Comparison of ENCODE assay signal across 22 cellular contexts in the genomic region with DNA sequence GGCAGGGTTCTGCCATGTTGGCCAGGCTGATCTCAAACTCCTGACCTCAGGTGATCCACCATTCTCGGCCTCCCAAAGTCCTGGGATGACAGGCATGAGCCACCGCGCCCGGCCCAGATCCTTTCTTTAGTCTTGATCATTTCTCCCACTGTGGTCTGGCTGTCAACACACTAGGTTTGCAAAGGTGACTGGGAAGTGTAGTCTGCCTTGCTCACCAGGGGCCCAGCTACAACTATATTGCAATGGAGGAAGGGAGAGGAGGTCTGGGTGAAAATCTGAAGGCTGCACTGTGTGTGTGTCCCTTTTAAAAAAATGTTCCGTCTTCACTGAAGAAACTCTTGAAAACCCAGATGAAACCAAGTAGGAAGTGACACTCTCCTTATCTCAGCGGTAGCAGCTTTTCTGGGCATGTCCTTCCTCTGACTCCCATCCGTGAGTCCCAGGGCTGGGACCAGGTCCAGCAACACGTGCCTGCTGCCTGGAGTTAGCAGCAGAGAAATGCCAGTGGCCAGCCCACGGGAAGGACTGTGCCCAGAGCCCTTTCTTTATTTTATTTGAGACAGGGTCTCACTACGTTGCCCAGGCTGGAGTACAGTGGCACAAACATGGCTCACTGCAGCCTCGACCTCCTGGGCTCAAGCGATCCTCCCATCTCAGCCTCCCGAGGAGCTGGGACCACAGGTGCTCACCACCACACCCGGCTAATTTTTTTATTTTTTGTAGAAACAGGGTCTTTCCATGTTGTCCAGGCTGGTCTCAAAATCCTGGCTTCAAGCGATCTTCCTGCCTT. TPM values are rescaled to one million over a fixed set of nuclear protein-coding genes. Genes with fewer than 3 reads are reported as not detected.
DNase-seq lines count a peak whose midpoint lies in the region; ATAC-seq, FAIRE-seq and TF ChIP-seq lines count a peak whose summit lies in the region.
"Had no signal": no experiment of that assay in that cellular context is flagged by ENCODE, and none has a peak within 500 bp of the region (broad histone marks: within the 10 kb centered on the region; RNA-seq: fewer than 3 reads in every experiment).

No MANE protein-coding gene starts in this region.

- in situ Hi-C loops in HepG2 (cut with HindIII; ENCODE audit: extremely low pct_ligation_motif_present, low pct_unique_long_range_greater_than_20kb), result no loop called here

- H3K4me1 ChIP-seq in liver (ENCODE audit: control insufficient read depth in 4 of 4, insufficient read depth in 4 of 4, low read length in 3 of 4), result no peaks in the 10 kb centered on the region
- H3K4me1 ChIP-seq in HepG2 (ENCODE audit: insufficient read depth, low read length), result no peaks in the 10 kb centered on the region
- H3K4me1 ChIP-seq in adrenal gland (replicated peaks in 1 of 2), result no peaks in the 10 kb centered on the region
- peaks cover 12% of the 10 kb centered on the region for H3K4me1 ChIP-seq in left ventricle myocardium inferior
- H3K4me1 ChIP-seq: SJCRH30, upper lobe of left lung had no signal

- CTCF ChIA-PET in HepG2 (lab: Yijun Ruan, JAX; ENCODE audit: low intra/inter-chr PET ratio, low total read pairs), result no interaction called here

- no peak overlapping the region for H3K9ac ChIP-seq in liver (ENCODE audit: low read depth in 1 of 2, low read length in 2 of 2)
- H3K9ac ChIP-seq in HepG2 (ENCODE audit: insufficient read depth, low read depth, low read length), result no peak overlapping the region

- no TSS peak for BruUV-seq in HepG2 (replicated peaks; lab: Mats Ljungman, UMichigan)

- TF ChIP-seq EP300 in HepG2 (IDR thresholded peaks at IDR 0.05; ENCODE audit: low read depth in 2 of 2, low read length in 2 of 2) (no peak), HepG2 (CRISPR knock-in tag; IDR thresholded peaks at IDR 0.05; ENCODE audit: borderline replicate concordance) (no peak)

- no peaks in the 10 kb centered on the region for H4K20me1 ChIP-seq in HepG2 (ENCODE audit: insufficient read depth, low read length)

- POLR2A ChIA-PET in HepG2 (lab: Yijun Ruan, JAX), result no interaction called here

- TF ChIP-seq RAD21 in liver (IDR thresholded peaks at IDR 0.05), result no peak
- no peak for TF ChIP-seq RAD21 in HepG2 (CRISPR knock-in tag; IDR thresholded peaks at IDR 0.05)

- H3K9me3 ChIP-seq in liver (ENCODE audit: control insufficient read depth in 4 of 4, low read length in 3 of 4), result peaks cover 0 to 7% (median 5%) of the 10 kb centered on the region in 4 donors
- H3K9me3 ChIP-seq in HepG2 (ENCODE audit: low read length), result peaks cover 17% of the 10 kb centered on the region
- H3K9me3 ChIP-seq in adrenal gland (replicated peaks in 1 of 3), result peaks cover 0 to 9% (median 0%) of the 10 kb centered on the region in 3 donors
- H3K9me3 ChIP-seq in left ventricle myocardium inferior (replicated peaks), result peaks cover 24% of the 10 kb centered on the region
- H3K9me3 ChIP-seq: SJCRH30 had no signal

- H3K27ac ChIP-seq in liver (ENCODE audit: low read depth in 1 of 2, low read length in 2 of 2) (no peak overlapping the region), HepG2 (ENCODE audit: extremely low read length, insufficient read depth, low read length) (no peak overlapping the region), adrenal gland (no peak overlapping the region), left ventricle myocardium inferior (replicated peaks) (peak overlapping the region; percentile 66)
- H3K27ac ChIP-seq: SJCRH30, upper lobe of left lung had no signal

- H3K79me2 ChIP-seq in HepG2 (ENCODE audit: insufficient read depth, low read length), result no peaks in the 10 kb centered on the region

- H3K4me3 ChIP-seq in liver (ENCODE audit: low read depth in 1 of 3, low read length in 3 of 3) (no peak overlapping the region), HepG2 (replicated peaks in 1 of 3; ENCODE audit: insufficient read depth in 1 of 3, low read depth in 2 of 3, low read length in 3 of 3) (no peak overlapping the region), adrenal gland (no peak overlapping the region), left ventricle myocardium inferior (no peak overlapping the region)
- H3K4me3 ChIP-seq: SJCRH30, upper lobe of left lung had no signal

- no peak for ATAC-seq in HepG2
- no peak for ATAC-seq in HG02884 (IDR thresholded peaks at IDR 0.05; ENCODE audit: unreplicated experiment)
- ATAC-seq: natural killer cell treated with Interleukin-12 subunit alpha and Interleukin-12 subunit beta and Interleukin-15 and Interleukin-18, amount 100 ng/mL, for 72 hours had no signal

- H3K4me2 ChIP-seq in HepG2 (ENCODE audit: low read depth, low read length), result no peak overlapping the region

- no peaks in the 10 kb centered on the region for H3K36me3 ChIP-seq in liver (ENCODE audit: control insufficient read depth in 4 of 4, insufficient read depth in 3 of 4, low read depth in 1 of 4, low read length in 3 of 4)
- no peaks in the 10 kb centered on the region for H3K36me3 ChIP-seq in HepG2 (replicated peaks in 1 of 2; ENCODE audit: control insufficient read depth in 1 of 2, insufficient read depth in 2 of 2, low read length in 2 of 2)
- H3K36me3 ChIP-seq in adrenal gland (replicated peaks in 1 of 2), result no peaks in the 10 kb centered on the region
- no peaks in the 10 kb centered on the region for H3K36me3 ChIP-seq in left ventricle myocardium inferior
- H3K36me3 ChIP-seq: SJCRH30, upper lobe of left lung had no signal

- intact Hi-C loops in HepG2 (cut with micrococcal nuclease; ENCODE audit: unreplicated experiment) (loop anchor here (10.0 kb wide), 1 partner anchor 187 kb away; no protein-coding TSS in a partner anchor), adrenal gland (cut with DNase I) (loop anchor here in 1 of 2 donors (10.0 kb wide), 1 partner anchor 47 kb away; no protein-coding TSS in a partner anchor), left ventricle myocardium inferior (cut with micrococcal nuclease) (loop anchor here (10.0 kb wide), 2 partner anchors 47 to 187 kb away; no protein-coding TSS in a partner anchor)

- WGBS in liver, result 63% methylated on average over 15 of the region's 15 CpGs
- 40% methylated on average over 15 of the region's 15 CpGs for whole genome bisulfite sequencing in HepG2 (ENCODE audit: low lambda C conversion rate)
- 57 to 65% (median 61%) methylated on average over 15 of the region's 15 CpGs for WGBS in adrenal gland, 4 donors

- no peak for TF ChIP-seq POLR2A in HepG2 (IDR thresholded peaks at IDR 0.05; ENCODE audit: insufficient read depth in 1 of 2, low read depth in 2 of 2, low read length in 2 of 2)
- TF ChIP-seq POLR2A in adrenal gland (IDR thresholded peaks at IDR 0.05), result no peak

- TF ChIP-seq CTCF in liver (IDR thresholded peaks at IDR 0.05; ENCODE audit: low read depth, low read length, missing input control), result no peak
- TF ChIP-seq CTCF in HepG2 (CRISPR knock-in tag; IDR thresholded peaks at IDR 0.05), result no peak
- no peak for TF ChIP-seq CTCF in adrenal gland (IDR thresholded peaks at IDR 0.05)
- no peak for TF ChIP-seq CTCF in left ventricle myocardium inferior (IDR thresholded peaks at IDR 0.05; ENCODE audit: borderline replicate concordance)

- FAIRE-seq in HepG2 (lab: Jason Lieb, UNC), result no peak
- FAIRE-seq: islet of Langerhans had no signal

- no peak overlapping the region for H2AFZ ChIP-seq in HepG2 (ENCODE audit: low read length)

- DNase-seq in HepG2 (ENCODE audit: low spot score) (no peak), adrenal gland (peak; percentile 35 to 78 (median 66)), left ventricle myocardium inferior (peak; percentile 68), SK-N-DZ (ENCODE audit: low spot score) (no peak), NCI-H2196 treated with DMSO at 0.1 percent for 48 hours (lab: John Stamatoyannopoulos, UW; ENCODE audit: unreplicated experiment) (no peak), NCI-H1417 (lab: John Stamatoyannopoulos, UW) (no peak)
- DNase-seq: activated naive CD4-positive, alpha-beta T cell treated with anti-CD3 and anti-CD28 coated beads, Interleukin-2, amount 50 U/mL, for 16 hours; activated T-cell treated with anti-CD3 and anti-CD28 coated beads, Interleukin-2, amount 50 U/mL, for 1 hour; DMS153; NCI-H446 treated with DMSO at 0.1 percent for 48 hours; SJCRH30; stimulated activated naive CD4-positive, alpha-beta T cell treated with Interleukin-2 at 50 U/mL for 16 hours; upper lobe of left lung had no signal

- H3K27me3 ChIP-seq in liver (ENCODE audit: control insufficient read depth in 4 of 4, insufficient read depth in 4 of 4, low read length in 3 of 4) (peaks cover 0 to 7% (median 0%) of the 10 kb centered on the region in 4 donors), HepG2 (ENCODE audit: control insufficient read depth in 1 of 2, insufficient read depth in 2 of 2, low read length in 2 of 2) (peaks cover 0 to 18% of the 10 kb centered on the region in 2 experiments; a peak in 2 of 5 replicates), adrenal gland (peaks cover 4% of the 10 kb centered on the region), left ventricle myocardium inferior (ENCODE audit: low read depth) (no peaks in the 10 kb centered on the region)
- H3K27me3 ChIP-seq: upper lobe of left lung had no signal

RNA-seq across cellular contexts. Expression of a gene that starts 17.8 kb away (rescaled TPM):
- 1 to 10 TPM in 1 of 2 donors, under 1 TPM in 1; 0.70 to 2.1 TPM for total RNA-seq in liver
- under 1 TPM; 0.42 to 0.96 TPM for polyA plus RNA-seq in liver
- not detected in 2 replicates for total RNA-seq in HepG2 (2016; rRNA removed; fragmentation: Illumina TruSeq; extraction: Trizol)
- total RNA-seq in HepG2 (2016; cell fraction: cytosol; rRNA removed; fragmentation: Illumina TruSeq; extraction: Trizol; ENCODE audit: low read depth), result not detected in 2 replicates
- not detected in 2 replicates for total RNA-seq in HepG2 (2016; cell fraction: insoluble cytoplasmic fraction; rRNA removed; fragmentation: Illumina TruSeq; extraction: Trizol)
- total RNA-seq in HepG2 (2016; cell fraction: membrane; rRNA removed; fragmentation: Illumina TruSeq; extraction: Trizol), result not detected in 2 replicates
- total RNA-seq in HepG2 (2016; cell fraction: nucleus; rRNA removed; fragmentation: Illumina TruSeq; extraction: Trizol), result not detected in 2 replicates
- not detected in 2 replicates for polyA plus RNA-seq in HepG2 (2011; rRNA removed)
- polyA plus RNA-seq in HepG2 (2011; cell fraction: cytosol; rRNA removed), result not detected in 2 replicates
- not detected in 2 replicates for polyA plus RNA-seq in HepG2 (2011; cell fraction: nucleus; rRNA removed)
- polyA plus RNA-seq in HepG2 (2012), result not detected in 2 replicates
- polyA plus RNA-seq in HepG2 (2016; cell fraction: cytosol; fragmentation: Illumina TruSeq; extraction: Trizol; ENCODE audit: low read depth), result not detected in 2 replicates
- polyA plus RNA-seq in HepG2 (2016; cell fraction: insoluble cytoplasmic fraction; fragmentation: Illumina TruSeq; extraction: Trizol; ENCODE audit: low read depth), result not detected in 2 replicates
- not detected in 2 replicates for polyA plus RNA-seq in HepG2 (2016; cell fraction: membrane; fragmentation: Illumina TruSeq; extraction: Trizol; ENCODE audit: low read depth)
- not detected in 2 replicates for polyA plus RNA-seq in HepG2 (2016; cell fraction: nucleus; fragmentation: Illumina TruSeq; extraction: Trizol; ENCODE audit: insufficient read depth, low read depth)
- not detected in 2 replicates for polyA minus RNA-seq in HepG2 (2011; rRNA and poly(A)+ RNA removed; ENCODE audit: low replicate concordance)
- not detected in 2 replicates for polyA minus RNA-seq in HepG2 (2011; cell fraction: cytosol; rRNA and poly(A)+ RNA removed)
- polyA minus RNA-seq in HepG2 (2011; cell fraction: nucleus; rRNA and poly(A)+ RNA removed), result not detected in 2 replicates
- total RNA-seq in adrenal gland, result under 1 TPM in 7 of 8 donors, not detected in 1; 0.14 to 0.69 (median 0.29) TPM
- polyA plus RNA-seq in adrenal gland, result 1 to 10 TPM in 1 of 3 donors, under 1 TPM in 1, not detected in 1; 0.64 to 1.7 TPM
- total RNA-seq in left ventricle myocardium inferior, result 0.08 TPM
- polyA plus RNA-seq in SK-N-DZ (2014; cell fraction: cytosol; rRNA removed), result 0.07 and 0.22 TPM in 2 replicates
- 1.0 and 1.2 TPM in 2 replicates for polyA plus RNA-seq in SK-N-DZ (2014; cell fraction: nucleus; rRNA removed)
- total RNA-seq: A673, epithelial cell of proximal tubule, SJCRH30 had no signal
- polyA plus RNA-seq: CD14-positive monocyte had no signal

RNA-seq across cellular contexts. Expression of a gene that starts 34.1 kb away (rescaled TPM):
- not detected for total RNA-seq in liver
- not detected for polyA plus RNA-seq in liver
- total RNA-seq in HepG2 (2016; rRNA removed; fragmentation: Illumina TruSeq; extraction: Trizol), result not detected in 2 replicates
- not detected in 2 replicates for total RNA-seq in HepG2 (2016; cell fraction: cytosol; rRNA removed; fragmentation: Illumina TruSeq; extraction: Trizol; ENCODE audit: low read depth)
- total RNA-seq in HepG2 (2016; cell fraction: insoluble cytoplasmic fraction; rRNA removed; fragmentation: Illumina TruSeq; extraction: Trizol), result not detected in 2 replicates
- total RNA-seq in HepG2 (2016; cell fraction: membrane; rRNA removed; fragmentation: Illumina TruSeq; extraction: Trizol), result not detected in 2 replicates
- not detected in 2 replicates for total RNA-seq in HepG2 (2016; cell fraction: nucleus; rRNA removed; fragmentation: Illumina TruSeq; extraction: Trizol)
- polyA plus RNA-seq in HepG2 (2011; rRNA removed), result not detected in 2 replicates
- polyA plus RNA-seq in HepG2 (2011; cell fraction: cytosol; rRNA removed), result not detected in 2 replicates
- polyA plus RNA-seq in HepG2 (2011; cell fraction: nucleus; rRNA removed), result not detected in 2 replicates
- not detected in 2 replicates for polyA plus RNA-seq in HepG2 (2012)
- not detected in 2 replicates for polyA plus RNA-seq in HepG2 (2016; cell fraction: cytosol; fragmentation: Illumina TruSeq; extraction: Trizol; ENCODE audit: low read depth)
- not detected in 2 replicates for polyA plus RNA-seq in HepG2 (2016; cell fraction: insoluble cytoplasmic fraction; fragmentation: Illumina TruSeq; extraction: Trizol; ENCODE audit: low read depth)
- not detected in 2 replicates for polyA plus RNA-seq in HepG2 (2016; cell fraction: membrane; fragmentation: Illumina TruSeq; extraction: Trizol; ENCODE audit: low read depth)
- polyA plus RNA-seq in HepG2 (2016; cell fraction: nucleus; fragmentation: Illumina TruSeq; extraction: Trizol; ENCODE audit: insufficient read depth, low read depth), result not detected in 2 replicates
- polyA minus RNA-seq in HepG2 (2011; rRNA and poly(A)+ RNA removed; ENCODE audit: low replicate concordance), result not detected in 2 replicates
- polyA minus RNA-seq in HepG2 (2011; cell fraction: cytosol; rRNA and poly(A)+ RNA removed), result not detected in 2 replicates
- polyA minus RNA-seq in HepG2 (2011; cell fraction: nucleus; rRNA and poly(A)+ RNA removed), result not detected in 2 replicates
- under 1 TPM in 1 of 8 donors, not detected in 7; 0.14 TPM for total RNA-seq in adrenal gland
- under 1 TPM in 1 of 3 donors, not detected in 2; 0.26 TPM for polyA plus RNA-seq in adrenal gland
- not detected for total RNA-seq in left ventricle myocardium inferior
- not detected in 2 replicates for polyA plus RNA-seq in SK-N-DZ (2014; cell fraction: cytosol; rRNA removed)
- not detected in 2 replicates for polyA plus RNA-seq in SK-N-DZ (2014; cell fraction: nucleus; rRNA removed)
- total RNA-seq: A673; epithelial cell of proximal tubule; mesenteric fat pad; natural killer cell treated with Interleukin-12 subunit alpha and Interleukin-12 subunit beta and Interleukin-15 and Interleukin-18, amount 100 ng/mL, for 72 hours; posterior vena cava; SJCRH30 had no signal
- polyA plus RNA-seq: CD14-positive monocyte had no signal

RNA-seq across cellular contexts. Expression of a gene that starts 53.5 kb away (rescaled TPM):
- not detected for total RNA-seq in liver
- polyA plus RNA-seq in liver, result not detected
- not detected in 2 replicates for total RNA-seq in HepG2 (2016; rRNA removed; fragmentation: Illumina TruSeq; extraction: Trizol)
- not detected in 2 replicates for total RNA-seq in HepG2 (2016; cell fraction: cytosol; rRNA removed; fragmentation: Illumina TruSeq; extraction: Trizol; ENCODE audit: low read depth)
- total RNA-seq in HepG2 (2016; cell fraction: insoluble cytoplasmic fraction; rRNA removed; fragmentation: Illumina TruSeq; extraction: Trizol), result not detected in 2 replicates
- not detected in 2 replicates for total RNA-seq in HepG2 (2016; cell fraction: membrane; rRNA removed; fragmentation: Illumina TruSeq; extraction: Trizol)
- not detected in 2 replicates for total RNA-seq in HepG2 (2016; cell fraction: nucleus; rRNA removed; fragmentation: Illumina TruSeq; extraction: Trizol)
- polyA plus RNA-seq in HepG2 (2011; rRNA removed), result not detected in 2 replicates
- polyA plus RNA-seq in HepG2 (2011; cell fraction: cytosol; rRNA removed), result not detected in 2 replicates
- polyA plus RNA-seq in HepG2 (2011; cell fraction: nucleus; rRNA removed), result 0.09 TPM in 1 of 2 replicates, not detected in the other
- not detected in 2 replicates for polyA plus RNA-seq in HepG2 (2012)
- not detected in 2 replicates for polyA plus RNA-seq in HepG2 (2016; cell fraction: cytosol; fragmentation: Illumina TruSeq; extraction: Trizol; ENCODE audit: low read depth)
- not detected in 2 replicates for polyA plus RNA-seq in HepG2 (2016; cell fraction: insoluble cytoplasmic fraction; fragmentation: Illumina TruSeq; extraction: Trizol; ENCODE audit: low read depth)
- not detected in 2 replicates for polyA plus RNA-seq in HepG2 (2016; cell fraction: membrane; fragmentation: Illumina TruSeq; extraction: Trizol; ENCODE audit: low read depth)
- polyA plus RNA-seq in HepG2 (2016; cell fraction: nucleus; fragmentation: Illumina TruSeq; extraction: Trizol; ENCODE audit: insufficient read depth, low read depth), result not detected in 2 replicates
- polyA minus RNA-seq in HepG2 (2011; rRNA and poly(A)+ RNA removed; ENCODE audit: low replicate concordance), result not detected in 2 replicates
- not detected in 2 replicates for polyA minus RNA-seq in HepG2 (2011; cell fraction: cytosol; rRNA and poly(A)+ RNA removed)
- not detected in 2 replicates for polyA minus RNA-seq in HepG2 (2011; cell fraction: nucleus; rRNA and poly(A)+ RNA removed)
- 1 to 10 TPM in 2 of 8 donors, under 1 TPM in 2, not detected in 4; 0.11 to 1.1 (median 0.87) TPM for total RNA-seq in adrenal gland
- polyA plus RNA-seq in adrenal gland, result under 1 TPM; 0.10 to 0.72 (median 0.24) TPM
- not detected for total RNA-seq in left ventricle myocardium inferior
- polyA plus RNA-seq in SK-N-DZ (2014; cell fraction: cytosol; rRNA removed), result not detected in 2 replicates
- 0.20 and 0.30 TPM in 2 replicates for polyA plus RNA-seq in SK-N-DZ (2014; cell fraction: nucleus; rRNA removed)
- total RNA-seq: epithelial cell of proximal tubule; mesenteric fat pad; natural killer cell treated with Interleukin-12 subunit alpha and Interleukin-12 subunit beta and Interleukin-15 and Interleukin-18, amount 100 ng/mL, for 72 hours; posterior vena cava; SJCRH30 had no signal
- polyA plus RNA-seq: CD14-positive monocyte had no signal

RNA-seq across cellular contexts. Expression of a gene that starts 59.1 kb away (rescaled TPM):
- total RNA-seq in liver (under 1 TPM in 1 of 2 donors, not detected in 1; 0.08 TPM), HepG2 (2016; rRNA removed; fragmentation: Illumina TruSeq; extraction: Trizol) (not detected in 2 replicates), adrenal gland (not detected), left ventricle myocardium inferior (not detected)
- polyA plus RNA-seq in liver (under 1 TPM in 1 of 2 donors, not detected in 1; 0.05 TPM), HepG2 (2011; rRNA removed) (not detected in 2 replicates), adrenal gland (under 1 TPM in 1 of 3 donors, not detected in 2; 0.13 TPM)
- total RNA-seq in HepG2 (2016; cell fraction: cytosol; rRNA removed; fragmentation: Illumina TruSeq; extraction: Trizol; ENCODE audit: low read depth), result not detected in 2 replicates
- total RNA-seq in HepG2 (2016; cell fraction: insoluble cytoplasmic fraction; rRNA removed; fragmentation: Illumina TruSeq; extraction: Trizol), result not detected in 2 replicates
- total RNA-seq in HepG2 (2016; cell fraction: membrane; rRNA removed; fragmentation: Illumina TruSeq; extraction: Trizol), result not detected in 2 replicates
- total RNA-seq in HepG2 (2016; cell fraction: nucleus; rRNA removed; fragmentation: Illumina TruSeq; extraction: Trizol), result not detected in 2 replicates
- not detected in 2 replicates for polyA plus RNA-seq in HepG2 (2011; cell fraction: cytosol; rRNA removed)
- not detected in 2 replicates for polyA plus RNA-seq in HepG2 (2011; cell fraction: nucleus; rRNA removed)
- polyA plus RNA-seq in HepG2 (2012), result not detected in 2 replicates
- not detected in 2 replicates for polyA plus RNA-seq in HepG2 (2016; cell fraction: cytosol; fragmentation: Illumina TruSeq; extraction: Trizol; ENCODE audit: low read depth)
- polyA plus RNA-seq in HepG2 (2016; cell fraction: insoluble cytoplasmic fraction; fragmentation: Illumina TruSeq; extraction: Trizol; ENCODE audit: low read depth), result not detected in 2 replicates
- not detected in 2 replicates for polyA plus RNA-seq in HepG2 (2016; cell fraction: membrane; fragmentation: Illumina TruSeq; extraction: Trizol; ENCODE audit: low read depth)
- not detected in 2 replicates for polyA plus RNA-seq in HepG2 (2016; cell fraction: nucleus; fragmentation: Illumina TruSeq; extraction: Trizol; ENCODE audit: insufficient read depth, low read depth)
- polyA minus RNA-seq in HepG2 (2011; rRNA and poly(A)+ RNA removed; ENCODE audit: low replicate concordance), result not detected in 2 replicates
- not detected in 2 replicates for polyA minus RNA-seq in HepG2 (2011; cell fraction: cytosol; rRNA and poly(A)+ RNA removed)
- not detected in 2 replicates for polyA minus RNA-seq in HepG2 (2011; cell fraction: nucleus; rRNA and poly(A)+ RNA removed)
- polyA plus RNA-seq in SK-N-DZ (2014; cell fraction: cytosol; rRNA removed), result not detected in 2 replicates
- 0.22 TPM in 1 of 2 replicates, not detected in the other for polyA plus RNA-seq in SK-N-DZ (2014; cell fraction: nucleus; rRNA removed)
- total RNA-seq: epithelial cell of proximal tubule; mesenteric fat pad; natural killer cell treated with Interleukin-12 subunit alpha and Interleukin-12 subunit beta and Interleukin-15 and Interleukin-18, amount 100 ng/mL, for 72 hours; SJCRH30 had no signal
- polyA plus RNA-seq: CD14-positive monocyte had no signal

Comparison
In these comparisons a context has a peak if more than half of its experiments do, and no peak if none do; other contexts are left out.
1. DNase-seq: peak in adrenal gland (7 of 7) and left ventricle myocardium inferior (single experiment); none in HepG2 (single experiment), SK-N-DZ (single experiment), NCI-H2196 treated with DMSO at 0.1 percent for 48 hours (single experiment) and NCI-H1417 (0 of 3).